In the genomic region with DNA sequence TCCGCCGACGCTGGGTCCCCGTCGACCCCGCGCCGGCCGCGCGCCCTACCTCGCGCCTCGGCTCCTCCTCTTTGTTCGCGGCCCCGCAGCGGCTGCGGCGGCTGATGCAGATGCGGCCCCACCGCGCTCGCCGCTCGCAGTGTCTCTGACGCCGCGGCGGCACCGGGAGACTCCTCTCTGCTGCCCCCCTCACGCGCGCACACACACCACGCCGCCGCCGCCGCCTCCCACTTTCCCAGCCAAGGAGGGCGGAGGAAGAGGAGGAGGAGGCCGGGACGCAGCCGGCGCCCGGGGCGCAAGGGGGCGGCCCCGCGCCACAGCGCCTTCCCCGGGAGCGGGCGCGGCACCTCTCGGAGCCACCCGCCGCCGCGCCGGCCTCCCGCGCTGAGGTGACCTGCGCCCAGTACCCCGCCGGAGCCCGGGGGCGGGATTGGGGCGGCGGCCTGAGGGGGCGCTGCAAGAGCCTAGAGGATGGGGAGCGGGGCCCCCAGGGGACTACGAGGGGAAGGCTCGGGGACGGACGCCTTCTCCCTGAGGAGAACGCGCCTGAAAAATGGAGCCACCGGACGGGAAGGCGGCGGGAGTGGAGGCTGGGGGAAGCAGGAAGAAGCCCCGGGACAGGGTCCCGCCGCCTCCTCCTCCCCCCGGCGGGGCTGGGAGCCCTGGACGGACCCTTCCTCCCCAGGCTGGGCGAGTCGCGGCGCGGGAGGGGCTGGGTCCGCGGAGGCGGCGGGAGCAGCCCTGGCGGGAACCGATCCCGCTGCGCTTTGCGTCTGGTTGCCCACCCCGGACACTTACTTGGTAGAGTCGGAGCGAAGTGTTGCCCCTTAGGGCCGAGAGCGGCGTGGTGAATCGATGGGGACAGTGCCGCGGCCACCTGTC, we compare ENCODE assay signal across 1 cellular context.
A peak's percentile ranks its signal among the peaks of the same experiment; 100 is the strongest.
TF ChIP-seq lines count a peak whose summit lies in the region.

A gene (minus strand): TSS at position 147 of the 882 bp plus-strand sequence. CDS start 1,744 bp downstream, outside the sequence.

TF ChIP-seq in HepG2, 621 proteins besides CTCF, POLR2A, EP300 and RAD21 (continued from another document and continues in another):
- TF ChIP-seq, protein P1, sequence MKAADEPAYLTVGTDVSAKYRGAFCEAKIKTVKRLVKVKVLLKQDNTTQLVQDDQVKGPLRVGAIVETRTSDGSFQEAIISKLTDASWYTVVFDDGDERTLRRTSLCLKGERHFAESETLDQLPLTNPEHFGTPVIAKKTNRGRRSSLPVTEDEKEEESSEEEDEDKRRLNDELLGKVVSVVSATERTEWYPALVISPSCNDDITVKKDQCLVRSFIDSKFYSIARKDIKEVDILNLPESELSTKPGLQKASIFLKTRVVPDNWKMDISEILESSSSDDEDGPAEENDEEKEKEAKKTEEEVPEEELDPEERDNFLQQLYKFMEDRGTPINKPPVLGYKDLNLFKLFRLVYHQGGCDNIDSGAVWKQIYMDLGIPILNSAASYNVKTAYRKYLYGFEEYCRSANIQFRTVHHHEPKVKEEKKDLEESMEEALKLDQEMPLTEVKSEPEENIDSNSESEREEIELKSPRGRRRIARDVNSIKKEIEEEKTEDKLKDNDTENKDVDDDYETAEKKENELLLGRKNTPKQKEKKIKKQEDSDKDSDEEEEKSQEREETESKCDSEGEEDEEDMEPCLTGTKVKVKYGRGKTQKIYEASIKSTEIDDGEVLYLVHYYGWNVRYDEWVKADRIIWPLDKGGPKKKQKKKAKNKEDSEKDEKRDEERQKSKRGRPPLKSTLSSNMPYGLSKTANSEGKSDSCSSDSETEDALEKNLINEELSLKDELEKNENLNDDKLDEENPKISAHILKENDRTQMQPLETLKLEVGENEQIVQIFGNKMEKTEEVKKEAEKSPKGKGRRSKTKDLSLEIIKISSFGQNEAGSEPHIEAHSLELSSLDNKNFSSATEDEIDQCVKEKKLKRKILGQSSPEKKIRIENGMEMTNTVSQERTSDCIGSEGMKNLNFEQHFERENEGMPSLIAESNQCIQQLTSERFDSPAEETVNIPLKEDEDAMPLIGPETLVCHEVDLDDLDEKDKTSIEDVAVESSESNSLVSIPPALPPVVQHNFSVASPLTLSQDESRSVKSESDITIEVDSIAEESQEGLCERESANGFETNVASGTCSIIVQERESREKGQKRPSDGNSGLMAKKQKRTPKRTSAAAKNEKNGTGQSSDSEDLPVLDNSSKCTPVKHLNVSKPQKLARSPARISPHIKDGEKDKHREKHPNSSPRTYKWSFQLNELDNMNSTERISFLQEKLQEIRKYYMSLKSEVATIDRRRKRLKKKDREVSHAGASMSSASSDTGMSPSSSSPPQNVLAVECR (CRISPR knock-in tag; IDR thresholded peaks at IDR 0.05; ENCODE audit: borderline replicate concordance), result peak; percentile 26; the same call in 1 of the 2 replicates
- TF ChIP-seq DR1 (CRISPR knock-in tag; IDR thresholded peaks at IDR 0.05) (0 out of 2 replicates have a peak, but pooled peaks have one; percentile 22), ISL2 (CRISPR knock-in tag; IDR thresholded peaks at IDR 0.05) (0 out of 2 replicates have a peak, but pooled peaks have one; percentile 15), KAT7 (CRISPR knock-in tag; IDR thresholded peaks at IDR 0.05; ENCODE audit: borderline replicate concordance) (no peak), ZNF709 (CRISPR knock-in tag; IDR thresholded peaks at IDR 0.05) (0 out of 2 replicates have a peak, but pooled peaks have one; percentile 38), ZNF430 (CRISPR knock-in tag; IDR thresholded peaks at IDR 0.05) (no peak), ZNF75D (CRISPR knock-in tag; IDR thresholded peaks at IDR 0.05; ENCODE audit: borderline replicate concordance) (no peak), SSRP1 (CRISPR knock-in tag; IDR thresholded peaks at IDR 0.05) (no peak), HMG20B (CRISPR knock-in tag; conservative IDR thresholded peaks at IDR 0.05) (no peak), ZFX (CRISPR knock-in tag; IDR thresholded peaks at IDR 0.05; ENCODE audit: low read depth) (peak; percentile 71), KDM5B (CRISPR knock-in tag; IDR thresholded peaks at IDR 0.05; ENCODE audit: borderline replicate concordance) (peak; percentile 59; the same call in 1 of the 2 replicates), RARA (CRISPR knock-in tag; IDR thresholded peaks at IDR 0.05) (0 out of 2 replicates have a peak, but pooled peaks have one; percentile 23), ZNF501 (CRISPR knock-in tag; IDR thresholded peaks at IDR 0.05) (0 out of 2 replicates have a peak, but pooled peaks have one; percentile 13), HES4 (CRISPR knock-in tag; IDR thresholded peaks at IDR 0.05; ENCODE audit: borderline replicate concordance) (peak; percentile 64; the same call in 1 of the 2 replicates), TOPORS (CRISPR knock-in tag; IDR thresholded peaks at IDR 0.05) (no peak), RFXANK (CRISPR knock-in tag; IDR thresholded peaks at IDR 0.05) (no peak), ZSCAN31 (CRISPR knock-in tag; IDR thresholded peaks at IDR 0.05; ENCODE audit: low read depth) (no peak), ZSCAN22 (CRISPR knock-in tag; IDR thresholded peaks at IDR 0.05) (no peak), CEBPG (CRISPR knock-in tag; IDR thresholded peaks at IDR 0.05) (no peak), RFX3 (CRISPR knock-in tag; IDR thresholded peaks at IDR 0.05) (no peak), ZSCAN30 (CRISPR knock-in tag; IDR thresholded peaks at IDR 0.05) (no peak), ZNF367 (CRISPR knock-in tag; IDR thresholded peaks at IDR 0.05; ENCODE audit: borderline replicate concordance) (no peak), AGO1 (IDR thresholded peaks at IDR 0.05; ENCODE audit: low read depth, low read length, poor library complexity, severe bottlenecking) (no peak), MEIS1 (CRISPR knock-in tag; IDR thresholded peaks at IDR 0.05; ENCODE audit: borderline replicate concordance) (no peak)
- TF ChIP-seq, protein P2, sequence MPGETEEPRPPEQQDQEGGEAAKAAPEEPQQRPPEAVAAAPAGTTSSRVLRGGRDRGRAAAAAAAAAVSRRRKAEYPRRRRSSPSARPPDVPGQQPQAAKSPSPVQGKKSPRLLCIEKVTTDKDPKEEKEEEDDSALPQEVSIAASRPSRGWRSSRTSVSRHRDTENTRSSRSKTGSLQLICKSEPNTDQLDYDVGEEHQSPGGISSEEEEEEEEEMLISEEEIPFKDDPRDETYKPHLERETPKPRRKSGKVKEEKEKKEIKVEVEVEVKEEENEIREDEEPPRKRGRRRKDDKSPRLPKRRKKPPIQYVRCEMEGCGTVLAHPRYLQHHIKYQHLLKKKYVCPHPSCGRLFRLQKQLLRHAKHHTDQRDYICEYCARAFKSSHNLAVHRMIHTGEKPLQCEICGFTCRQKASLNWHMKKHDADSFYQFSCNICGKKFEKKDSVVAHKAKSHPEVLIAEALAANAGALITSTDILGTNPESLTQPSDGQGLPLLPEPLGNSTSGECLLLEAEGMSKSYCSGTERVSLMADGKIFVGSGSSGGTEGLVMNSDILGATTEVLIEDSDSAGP (CRISPR knock-in tag; IDR thresholded peaks at IDR 0.05; ENCODE audit: borderline replicate concordance), result 0 out of 2 replicates have a peak, but pooled peaks have one; percentile 41
- TF ChIP-seq, protein P3, sequence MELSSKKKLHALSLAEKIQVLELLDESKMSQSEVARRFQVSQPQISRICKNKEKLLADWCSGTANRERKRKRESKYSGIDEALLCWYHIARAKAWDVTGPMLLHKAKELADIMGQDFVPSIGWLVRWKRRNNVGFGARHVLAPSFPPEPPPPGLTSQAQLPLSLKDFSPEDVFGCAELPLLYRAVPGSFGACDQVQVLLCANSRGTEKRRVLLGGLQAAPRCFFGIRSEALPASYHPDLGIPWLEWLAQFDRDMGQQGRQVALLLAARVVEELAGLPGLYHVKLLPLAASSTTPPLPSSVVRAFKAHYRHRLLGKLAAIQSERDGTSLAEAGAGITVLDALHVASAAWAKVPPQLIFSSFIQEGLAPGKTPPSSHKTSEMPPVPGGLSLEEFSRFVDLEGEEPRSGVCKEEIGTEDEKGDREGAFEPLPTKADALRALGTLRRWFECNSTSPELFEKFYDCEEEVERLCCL (CRISPR knock-in tag; IDR thresholded peaks at IDR 0.05; ENCODE audit: borderline replicate concordance), result no peak
- TF ChIP-seq, protein P4, sequence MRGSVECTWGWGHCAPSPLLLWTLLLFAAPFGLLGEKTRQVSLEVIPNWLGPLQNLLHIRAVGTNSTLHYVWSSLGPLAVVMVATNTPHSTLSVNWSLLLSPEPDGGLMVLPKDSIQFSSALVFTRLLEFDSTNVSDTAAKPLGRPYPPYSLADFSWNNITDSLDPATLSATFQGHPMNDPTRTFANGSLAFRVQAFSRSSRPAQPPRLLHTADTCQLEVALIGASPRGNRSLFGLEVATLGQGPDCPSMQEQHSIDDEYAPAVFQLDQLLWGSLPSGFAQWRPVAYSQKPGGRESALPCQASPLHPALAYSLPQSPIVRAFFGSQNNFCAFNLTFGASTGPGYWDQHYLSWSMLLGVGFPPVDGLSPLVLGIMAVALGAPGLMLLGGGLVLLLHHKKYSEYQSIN (CRISPR knock-in tag; IDR thresholded peaks at IDR 0.05; ENCODE audit: borderline replicate concordance), result no peak
- TF ChIP-seq, protein P5, sequence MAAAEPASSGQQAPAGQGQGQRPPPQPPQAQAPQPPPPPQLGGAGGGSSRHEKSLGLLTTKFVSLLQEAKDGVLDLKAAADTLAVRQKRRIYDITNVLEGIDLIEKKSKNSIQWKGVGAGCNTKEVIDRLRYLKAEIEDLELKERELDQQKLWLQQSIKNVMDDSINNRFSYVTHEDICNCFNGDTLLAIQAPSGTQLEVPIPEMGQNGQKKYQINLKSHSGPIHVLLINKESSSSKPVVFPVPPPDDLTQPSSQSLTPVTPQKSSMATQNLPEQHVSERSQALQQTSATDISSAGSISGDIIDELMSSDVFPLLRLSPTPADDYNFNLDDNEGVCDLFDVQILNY (CRISPR knock-in tag; conservative IDR thresholded peaks at IDR 0.05), result no peak
- TF ChIP-seq, protein P6, sequence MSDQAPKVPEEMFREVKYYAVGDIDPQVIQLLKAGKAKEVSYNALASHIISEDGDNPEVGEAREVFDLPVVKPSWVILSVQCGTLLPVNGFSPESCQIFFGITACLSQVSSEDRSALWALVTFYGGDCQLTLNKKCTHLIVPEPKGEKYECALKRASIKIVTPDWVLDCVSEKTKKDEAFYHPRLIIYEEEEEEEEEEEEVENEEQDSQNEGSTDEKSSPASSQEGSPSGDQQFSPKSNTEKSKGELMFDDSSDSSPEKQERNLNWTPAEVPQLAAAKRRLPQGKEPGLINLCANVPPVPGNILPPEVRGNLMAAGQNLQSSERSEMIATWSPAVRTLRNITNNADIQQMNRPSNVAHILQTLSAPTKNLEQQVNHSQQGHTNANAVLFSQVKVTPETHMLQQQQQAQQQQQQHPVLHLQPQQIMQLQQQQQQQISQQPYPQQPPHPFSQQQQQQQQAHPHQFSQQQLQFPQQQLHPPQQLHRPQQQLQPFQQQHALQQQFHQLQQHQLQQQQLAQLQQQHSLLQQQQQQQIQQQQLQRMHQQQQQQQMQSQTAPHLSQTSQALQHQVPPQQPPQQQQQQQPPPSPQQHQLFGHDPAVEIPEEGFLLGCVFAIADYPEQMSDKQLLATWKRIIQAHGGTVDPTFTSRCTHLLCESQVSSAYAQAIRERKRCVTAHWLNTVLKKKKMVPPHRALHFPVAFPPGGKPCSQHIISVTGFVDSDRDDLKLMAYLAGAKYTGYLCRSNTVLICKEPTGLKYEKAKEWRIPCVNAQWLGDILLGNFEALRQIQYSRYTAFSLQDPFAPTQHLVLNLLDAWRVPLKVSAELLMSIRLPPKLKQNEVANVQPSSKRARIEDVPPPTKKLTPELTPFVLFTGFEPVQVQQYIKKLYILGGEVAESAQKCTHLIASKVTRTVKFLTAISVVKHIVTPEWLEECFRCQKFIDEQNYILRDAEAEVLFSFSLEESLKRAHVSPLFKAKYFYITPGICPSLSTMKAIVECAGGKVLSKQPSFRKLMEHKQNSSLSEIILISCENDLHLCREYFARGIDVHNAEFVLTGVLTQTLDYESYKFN (CRISPR knock-in tag; conservative IDR thresholded peaks at IDR 0.05), result 0 out of 2 replicates have a peak, but pooled peaks have one; percentile 6
- TF ChIP-seq, protein P7, sequence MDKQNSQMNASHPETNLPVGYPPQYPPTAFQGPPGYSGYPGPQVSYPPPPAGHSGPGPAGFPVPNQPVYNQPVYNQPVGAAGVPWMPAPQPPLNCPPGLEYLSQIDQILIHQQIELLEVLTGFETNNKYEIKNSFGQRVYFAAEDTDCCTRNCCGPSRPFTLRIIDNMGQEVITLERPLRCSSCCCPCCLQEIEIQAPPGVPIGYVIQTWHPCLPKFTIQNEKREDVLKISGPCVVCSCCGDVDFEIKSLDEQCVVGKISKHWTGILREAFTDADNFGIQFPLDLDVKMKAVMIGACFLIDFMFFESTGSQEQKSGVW (CRISPR knock-in tag; IDR thresholded peaks at IDR 0.05; ENCODE audit: borderline replicate concordance), result no peak
- TF ChIP-seq, protein P8, sequence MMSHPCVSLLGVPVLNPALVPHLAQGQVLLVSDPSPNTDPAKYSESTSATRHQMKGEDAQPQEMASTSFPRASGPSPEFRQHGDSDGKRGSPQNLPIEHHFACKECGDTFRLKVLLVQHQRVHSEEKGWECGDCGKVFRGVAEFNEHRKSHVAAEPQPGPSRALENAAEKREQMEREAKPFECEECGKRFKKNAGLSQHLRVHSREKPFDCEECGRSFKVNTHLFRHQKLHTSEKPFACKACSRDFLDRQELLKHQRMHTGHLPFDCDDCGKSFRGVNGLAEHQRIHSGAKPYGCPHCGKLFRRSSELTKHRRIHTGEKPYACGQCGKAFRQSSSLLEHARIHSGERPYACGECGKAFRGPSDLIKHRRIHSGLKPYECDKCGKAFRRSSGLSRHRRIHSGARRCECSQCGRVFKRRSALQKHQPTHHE (CRISPR knock-in tag; IDR thresholded peaks at IDR 0.05; ENCODE audit: borderline replicate concordance), result no peak
- TF ChIP-seq, protein P9, sequence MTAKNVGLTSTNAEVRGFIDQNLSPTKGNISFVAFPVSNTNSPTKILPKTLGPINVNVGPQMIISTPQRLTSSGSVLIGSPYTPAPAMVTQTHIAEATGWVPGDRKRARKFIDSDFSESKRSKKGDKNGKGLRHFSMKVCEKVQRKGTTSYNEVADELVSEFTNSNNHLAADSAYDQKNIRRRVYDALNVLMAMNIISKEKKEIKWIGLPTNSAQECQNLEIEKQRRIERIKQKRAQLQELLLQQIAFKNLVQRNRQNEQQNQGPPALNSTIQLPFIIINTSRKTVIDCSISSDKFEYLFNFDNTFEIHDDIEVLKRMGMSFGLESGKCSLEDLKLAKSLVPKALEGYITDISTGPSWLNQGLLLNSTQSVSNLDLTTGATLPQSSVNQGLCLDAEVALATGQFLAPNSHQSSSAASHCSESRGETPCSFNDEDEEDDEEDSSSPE (CRISPR knock-in tag; IDR thresholded peaks at IDR 0.05), result no peak
- TF ChIP-seq, protein P10, sequence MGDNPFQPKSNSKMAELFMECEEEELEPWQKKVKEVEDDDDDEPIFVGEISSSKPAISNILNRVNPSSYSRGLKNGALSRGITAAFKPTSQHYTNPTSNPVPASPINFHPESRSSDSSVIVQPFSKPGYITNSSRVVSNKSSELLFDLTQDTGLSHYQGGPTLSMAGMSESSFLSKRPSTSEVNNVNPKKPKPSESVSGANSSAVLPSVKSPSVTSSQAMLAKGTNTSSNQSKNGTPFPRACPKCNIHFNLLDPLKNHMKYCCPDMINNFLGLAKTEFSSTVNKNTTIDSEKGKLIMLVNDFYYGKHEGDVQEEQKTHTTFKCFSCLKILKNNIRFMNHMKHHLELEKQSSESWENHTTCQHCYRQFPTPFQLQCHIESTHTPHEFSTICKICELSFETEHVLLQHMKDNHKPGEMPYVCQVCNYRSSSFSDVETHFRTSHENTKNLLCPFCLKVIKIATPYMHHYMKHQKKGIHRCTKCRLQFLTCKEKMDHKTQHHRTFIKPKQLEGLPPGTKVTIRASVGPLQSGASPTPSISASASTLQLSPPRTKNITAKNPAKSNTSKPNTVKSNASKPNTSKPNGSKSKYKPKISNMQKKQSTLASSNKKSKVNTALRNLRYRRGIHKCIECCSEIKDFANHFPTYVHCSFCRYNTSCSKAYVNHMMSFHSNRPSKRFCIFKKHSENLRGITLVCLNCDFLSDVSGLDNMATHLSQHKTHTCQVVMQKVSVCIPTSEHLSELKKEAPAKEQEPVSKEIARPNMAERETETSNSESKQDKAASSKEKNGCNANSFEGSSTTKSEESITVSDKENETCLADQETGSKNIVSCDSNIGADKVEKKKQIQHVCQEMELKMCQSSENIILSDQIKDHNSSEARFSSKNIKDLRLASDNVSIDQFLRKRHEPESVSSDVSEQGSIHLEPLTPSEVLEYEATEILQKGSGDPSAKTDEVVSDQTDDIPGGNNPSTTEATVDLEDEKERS (CRISPR knock-in tag; IDR thresholded peaks at IDR 0.05), result no peak
